19 cellular contexts compared by ENCODE assay signal in genomic region chr22:49817359-49817758, GRCh38. TPM values are rescaled to one million over a fixed set of nuclear protein-coding genes. Genes with fewer than 3 reads are reported as not detected.
A peak's percentile ranks its signal among the peaks of the same experiment; 100 is the strongest.
DNase-seq lines count a peak whose midpoint lies in the region; ATAC-seq, FAIRE-seq and TF ChIP-seq lines count a peak whose summit lies in the region.
"Had no signal": no experiment of that assay in that cellular context is flagged by ENCODE, and none has a peak within 500 bp of the region (broad histone marks: within the 10 kb centered on the region; RNA-seq: fewer than 3 reads in every experiment).

No MANE protein-coding gene starts in this region.

- 61% methylated on average over 3 of the region's 3 CpGs for WGBS in A549 (ENCODE audit: missing lambda C conversion rate)
- 80 to 82% methylated on average over 3 of the region's 3 CpGs for WGBS in endodermal cell (ENCODE audit: insufficient coverage in 1 of 2, insufficient read length in 1 of 2), 2 experiments

- H3K4me3 ChIP-seq in A549 (no peak overlapping the region), lower lobe of right lung (no peak overlapping the region), endodermal cell (ENCODE audit: low read length) (no peak overlapping the region)
- H3K4me3 ChIP-seq in CD8-positive, alpha-beta T cell (ENCODE audit: low read depth, low read length): no peak overlapping the region
- H3K4me3 ChIP-seq: SJSA1 had no signal

- peaks cover 79% of the 10 kb centered on the region for H3K36me3 Mint-ChIP-seq in CD8-positive, alpha-beta T cell
- H3K36me3 Mint-ChIP-seq in WTC11 (peaks cover 62% of the 10 kb centered on the region), endodermal cell (ENCODE audit: low read depth) (peaks cover 87% of the 10 kb centered on the region)

- TF ChIP-seq CTCF in A549 (IDR thresholded peaks at IDR 0.05) (no peak), WTC11 (IDR thresholded peaks at IDR 0.05) (no peak), lower lobe of right lung (IDR thresholded peaks at IDR 0.05) (no peak), endodermal cell (conservative IDR thresholded peaks at IDR 0.05) (no peak)
- TF ChIP-seq CTCF in CD8-positive, alpha-beta T cell (IDR thresholded peaks at IDR 0.05): no peak

- H3K27me3 Mint-ChIP-seq in CD8-positive, alpha-beta T cell (ENCODE audit: low read depth): no peaks in the 10 kb centered on the region
- H3K27me3 Mint-ChIP-seq in WTC11 (ENCODE audit: low read depth) (no peaks in the 10 kb centered on the region), endodermal cell (ENCODE audit: insufficient read depth) (no peaks in the 10 kb centered on the region)
- H3K27me3 Mint-ChIP-seq: B cell had no signal

- no peaks in the 10 kb centered on the region for H3K27me3 ChIP-seq in CD8-positive, alpha-beta T cell (ENCODE audit: insufficient read depth, low read length)
- H3K27me3 ChIP-seq in lower lobe of right lung (ENCODE audit: low read depth) (no peaks in the 10 kb centered on the region), endodermal cell (ENCODE audit: control insufficient read depth, insufficient read depth, low read length, poor library complexity, severe bottlenecking) (no peaks in the 10 kb centered on the region)
- H3K27me3 ChIP-seq: SJSA1 had no signal

- intact Hi-C loops in CD8-positive, alpha-beta T cell (cut with DNase I, micrococcal nuclease): no loop called here
- intact Hi-C loops in lower lobe of right lung (cut with DNase I): no loop called here

- POLR2A ChIA-PET in A549 (lab: Yijun Ruan, JAX) (no interaction called here), WTC11 (lab: Charles Lee) (no interaction called here)
- POLR2A ChIA-PET in CD8-positive, alpha-beta T cell (lab: Charles Lee): interaction anchor here (0.6 to 1.0 kb wide), 3 partner anchors 9 to 62 kb away, joined by 3 to 7 read pairs (median 6); no protein-coding TSS in a partner anchor

- H3K4me1 Mint-ChIP-seq in CD8-positive, alpha-beta T cell (ENCODE audit: low read depth): peaks cover 64% of the 10 kb centered on the region
- H3K4me1 Mint-ChIP-seq in WTC11: no peaks in the 10 kb centered on the region
- H3K4me1 Mint-ChIP-seq in endodermal cell: peaks cover 3% of the 10 kb centered on the region

- CTCF ChIA-PET in A549 (lab: Yijun Ruan, JAX): no interaction called here
- CTCF ChIA-PET in CD8-positive, alpha-beta T cell (lab: Charles Lee): interaction anchor here (1.0 to 1.1 kb wide), 3 partner anchors 20 to 176 kb away, joined by 3 read pairs; no protein-coding TSS in a partner anchor
- CTCF ChIA-PET in WTC11 (lab: Charles Lee): no interaction called here

- FAIRE-seq in A549 (lab: Jason Lieb, UNC): no peak
- FAIRE-seq: GM18507, GM19239 had no signal

- no peaks in the 10 kb centered on the region for H3K9me3 Mint-ChIP-seq in CD8-positive, alpha-beta T cell
- H3K9me3 Mint-ChIP-seq in WTC11: no peaks in the 10 kb centered on the region
- H3K9me3 Mint-ChIP-seq in endodermal cell: no peaks in the 10 kb centered on the region

- TF ChIP-seq RAD21 in A549 (conservative IDR thresholded peaks at IDR 0.05 in 1 of 2, IDR thresholded peaks at IDR 0.05 in 1 of 2): no peak

- TF ChIP-seq POLR2A in A549 (IDR thresholded peaks at IDR 0.05; ENCODE audit: low read length): no peak

- H3K9me3 ChIP-seq in A549 (no peaks in the 10 kb centered on the region), lower lobe of right lung (no peaks in the 10 kb centered on the region), endodermal cell (ENCODE audit: control insufficient read depth, low read length) (no peaks in the 10 kb centered on the region)
- H3K9me3 ChIP-seq in CD8-positive, alpha-beta T cell (ENCODE audit: low read length): no peaks in the 10 kb centered on the region
- H3K9me3 ChIP-seq: SJSA1 had no signal

- ATAC-seq in A549 (peak; percentile 33 to 49; a peak in 4 of 6 replicates), WTC11 (no peak), lower lobe of right lung (no peak), GM19397 (IDR thresholded peaks at IDR 0.05; ENCODE audit: unreplicated experiment) (no peak)
- peak; percentile 33 for ATAC-seq in CD8-positive, alpha-beta T cell

- H3K4me2 ChIP-seq in A549: no peak overlapping the region

- H3K4me3 Mint-ChIP-seq in CD8-positive, alpha-beta T cell: no peak overlapping the region
- no peak overlapping the region for H3K4me3 Mint-ChIP-seq in WTC11
- no peak overlapping the region for H3K4me3 Mint-ChIP-seq in endodermal cell
- H3K4me3 Mint-ChIP-seq: B cell had no signal

- TF ChIP-seq EP300 in A549 (IDR thresholded peaks at IDR 0.05): no peak

- H3K4me1 ChIP-seq in A549 (peaks cover 11% of the 10 kb centered on the region; the same call in 1 of the 3 replicates), lower lobe of right lung (peaks cover 14% of the 10 kb centered on the region), endodermal cell (ENCODE audit: control insufficient read depth, insufficient read depth, low read length) (no peaks in the 10 kb centered on the region)
- H3K4me1 ChIP-seq in CD8-positive, alpha-beta T cell (ENCODE audit: insufficient read depth, low read length): peaks cover 30% of the 10 kb centered on the region

- no peak overlapping the region for H3K27ac ChIP-seq in A549
- H3K27ac ChIP-seq in CD8-positive, alpha-beta T cell (ENCODE audit: low read depth, low read length): no peak overlapping the region
- no peak overlapping the region for H3K27ac ChIP-seq in lower lobe of right lung
- H3K27ac ChIP-seq in endodermal cell (ENCODE audit: low read depth, low read length): no peak overlapping the region
- H3K27ac ChIP-seq: RWPE1, SJSA1 had no signal

- H3K27ac Mint-ChIP-seq in CD8-positive, alpha-beta T cell: peak overlapping the region; percentile 23
- H3K27ac Mint-ChIP-seq in WTC11 (peak overlapping the region; percentile 11; the same call in 1 of the 2 replicates), endodermal cell (no peak overlapping the region)
- H3K27ac Mint-ChIP-seq: B cell had no signal

- no peak overlapping the region for H3K9ac ChIP-seq in endodermal cell (ENCODE audit: extremely low read depth, low read length, poor library complexity, severe bottlenecking)

- H3K36me3 ChIP-seq in CD8-positive, alpha-beta T cell (ENCODE audit: insufficient read depth, low read length): peaks cover 19% of the 10 kb centered on the region
- H3K36me3 ChIP-seq in lower lobe of right lung (peaks cover 85% of the 10 kb centered on the region), endodermal cell (ENCODE audit: control insufficient read depth, insufficient read depth, low read length) (peaks cover 86% of the 10 kb centered on the region)

- DNase-seq in A549 (ENCODE audit: low read depth in 1 of 2, low spot score in 1 of 2) (no peak), WTC11 (ENCODE audit: low spot score) (no peak), lower lobe of right lung (peak; percentile 17), endodermal cell (no peak), HuH-7 (ENCODE audit: low spot score) (no peak)
- no peak for DNase-seq in CD8-positive, alpha-beta T cell
- DNase-seq: DMS153, EL, HCEC 1CT, NCI-H1436, NCI-H2081 treated with DMSO at 0.1 percent for 48 hours, NCI-H2227 treated with DMSO at 0.1 percent for 48 hours, NCI-H526 had no signal

TF ChIP-seq in A549, 52 proteins besides CTCF, POLR2A, EP300 and RAD21 (continues in another document):
- TF ChIP-seq BHLHE40 (IDR thresholded peaks at IDR 0.05; ENCODE audit: low read depth, low read length): no peak
- TF ChIP-seq TP53 (CRISPR knock-in tag; IDR thresholded peaks at IDR 0.05): no peak
- no peak for TF ChIP-seq MYC (IDR thresholded peaks at IDR 0.05; ENCODE audit: borderline replicate concordance, low read length)
- no peak for TF ChIP-seq ZSCAN20 (CRISPR knock-in tag; IDR thresholded peaks at IDR 0.05)
- no peak for TF ChIP-seq FOXS1 (CRISPR knock-in tag; IDR thresholded peaks at IDR 0.05)
- no peak for TF ChIP-seq FOSB (CRISPR knock-in tag; IDR thresholded peaks at IDR 0.05)
- TF ChIP-seq HEYL (CRISPR knock-in tag; IDR thresholded peaks at IDR 0.05): no peak
- no peak for TF ChIP-seq CEBPB (IDR thresholded peaks at IDR 0.05)
- TF ChIP-seq PHF8 (IDR thresholded peaks at IDR 0.05; ENCODE audit: borderline replicate concordance, low read depth): no peak

TF ChIP-seq in WTC11, 78 proteins besides CTCF, POLR2A, EP300 and RAD21 (continues in another document):
- TF ChIP-seq TCF7 (CRISPR knock-in tag; IDR thresholded peaks at IDR 0.05; ENCODE audit: low read depth) (no peak), ZSCAN18 (CRISPR knock-in tag; IDR thresholded peaks at IDR 0.05) (no peak), KAT7 (CRISPR knock-in tag; IDR thresholded peaks at IDR 0.05; ENCODE audit: borderline replicate concordance) (no peak), ETV6 (CRISPR knock-in tag; IDR thresholded peaks at IDR 0.05) (no peak), ZNF219 (CRISPR knock-in tag; IDR thresholded peaks at IDR 0.05; ENCODE audit: borderline replicate concordance) (no peak)

RNA-seq across cellular contexts. Expression of gene BRD1, which starts 10.3 kb away (rescaled TPM):
- polyA plus RNA-seq in A549 (2011; rRNA removed): 3.7 and 4.8 TPM in 2 replicates
- 7.0 and 7.1 TPM in 2 replicates for polyA plus RNA-seq in A549 (2012; cell fraction: cytosol; rRNA removed)
- polyA plus RNA-seq in A549 (2012; cell fraction: nucleus; rRNA removed): 21.6 and 26.4 TPM in 2 replicates
- 11.4 to 11.7 TPM (median 11.5 TPM) in 3 replicates for polyA plus RNA-seq in A549 (2017; fragmentation: RNase III; extraction: RNeasy Plus Mini Kit Qiagen cat#74134 plus additional on column Dnase treatment)
- polyA minus RNA-seq in A549 (2011; rRNA and poly(A)+ RNA removed): 3.4 and 5.5 TPM in 2 replicates
- total RNA-seq in CD8-positive, alpha-beta T cell: 100 to 1,000 TPM; 159 to 167 TPM
- total RNA-seq in WTC11 (2021): 36.4 to 37.9 TPM (median 36.6 TPM) in 3 replicates
- 37.4 TPM for total RNA-seq in lower lobe of right lung
- 10 to 100 TPM; 49.5 to 54.9 TPM for total RNA-seq in endodermal cell
- polyA plus RNA-seq in endodermal cell (2013, experiment 1 of 2): 39.8 TPM
- 36.7 TPM for polyA plus RNA-seq in endodermal cell (2013, experiment 2 of 2)

RNA-seq across cellular contexts. Expression of gene ZBED4, which starts 36.3 kb away (rescaled TPM):
- polyA plus RNA-seq in A549 (2011; rRNA removed) (8.6 and 12.3 TPM in 2 replicates), A549 (2017; fragmentation: RNase III; extraction: RNeasy Plus Mini Kit Qiagen cat#74134 plus additional on column Dnase treatment) (8.5 to 9.5 TPM (median 8.9 TPM) in 3 replicates)
- 7.4 and 9.0 TPM in 2 replicates for polyA plus RNA-seq in A549 (2012; cell fraction: cytosol; rRNA removed)
- 11.1 and 11.7 TPM in 2 replicates for polyA plus RNA-seq in A549 (2012; cell fraction: nucleus; rRNA removed)
- 10.9 and 14.4 TPM in 2 replicates for polyA minus RNA-seq in A549 (2011; rRNA and poly(A)+ RNA removed)
- total RNA-seq in CD8-positive, alpha-beta T cell: 10 to 100 TPM; 16.2 to 16.6 TPM
- total RNA-seq in WTC11 (2021) (24.7 to 29.2 TPM (median 24.8 TPM) in 3 replicates), lower lobe of right lung (12.7 TPM), endodermal cell (10 to 100 TPM; 22.0 to 26.6 TPM)
- polyA plus RNA-seq in endodermal cell (2013, experiment 1 of 2): 31.2 TPM
- polyA plus RNA-seq in endodermal cell (2013, experiment 2 of 2): 29.0 TPM

Comparison
In these comparisons a context has a peak if more than half of its experiments do, and no peak if none do; other contexts are left out.
1. ATAC-seq: peak in A549 (2 of 2) and CD8-positive, alpha-beta T cell (single experiment); none in WTC11 (single experiment), lower lobe of right lung (0 of 2) and GM19397 (single experiment).